In the genomic region with DNA sequence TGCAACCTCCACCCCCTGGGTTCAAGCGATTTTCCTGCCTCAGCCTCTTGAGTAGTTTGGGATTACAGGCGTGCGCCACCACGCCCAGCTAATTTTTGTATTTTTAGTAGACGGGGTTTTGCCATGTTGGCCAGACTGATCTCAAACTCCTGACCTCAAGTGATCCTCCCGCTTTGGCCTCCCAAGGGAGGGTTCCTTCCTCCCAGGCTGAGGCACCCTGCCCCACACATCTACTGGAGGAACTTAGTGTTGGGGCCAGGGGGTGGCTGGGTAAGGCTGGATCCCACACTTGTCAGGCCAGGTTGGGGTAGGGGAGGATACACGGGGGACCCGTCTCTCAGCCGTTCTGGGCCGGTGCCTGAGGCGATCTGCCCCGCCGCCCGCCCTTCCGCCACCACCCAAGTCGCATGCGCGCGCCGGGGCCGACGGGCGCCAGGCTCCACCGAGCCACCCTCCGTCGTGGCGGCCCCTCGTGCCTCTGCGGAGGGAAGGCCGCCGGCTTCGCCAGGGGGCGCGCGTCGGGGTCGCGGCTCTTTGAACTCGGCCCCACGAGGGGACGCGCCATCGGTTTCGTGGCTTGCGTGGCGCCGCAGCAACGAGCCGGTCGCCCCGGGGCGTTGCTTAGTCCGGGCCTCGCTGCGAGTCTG, we compare ENCODE assay signal across 8 cellular contexts. TPM values are rescaled to one million over a fixed set of nuclear protein-coding genes. Genes with fewer than 3 reads are reported as not detected.
DNase-seq lines count a peak whose midpoint lies in the region; ATAC-seq and TF ChIP-seq lines count a peak whose summit lies in the region.

No MANE protein-coding gene starts in this region.

- H3K9me3 ChIP-seq in upper lobe of right lung: no peaks in the 10 kb centered on the region

- no peak for TF ChIP-seq CTCF in upper lobe of right lung (IDR thresholded peaks at IDR 0.05)

- no peaks in the 10 kb centered on the region for H3K36me3 ChIP-seq in upper lobe of right lung

- H3K4me3 ChIP-seq in upper lobe of right lung: peak overlapping the region; percentile 64

- ATAC-seq in GM19438 (IDR thresholded peaks at IDR 0.05; ENCODE audit: low read depth, unreplicated experiment) (peak; percentile 15), HG03457 (IDR thresholded peaks at IDR 0.05; ENCODE audit: unreplicated experiment) (peak; percentile 13), upper lobe of right lung (peak; percentile 61)

- peaks cover 13% of the 10 kb centered on the region for H3K4me1 ChIP-seq in upper lobe of right lung

- intact Hi-C loops in upper lobe of right lung (cut with DNase I): loop anchor here (10.0 kb wide), 1 partner anchor 129 kb away; the partner anchor contains the start of gene PPP1R1B

- H3K27me3 ChIP-seq in upper lobe of right lung: no peaks in the 10 kb centered on the region

- peak overlapping the region; percentile 98 for H3K27ac ChIP-seq in upper lobe of right lung

- DNase-seq in NCI-H1694 treated with DMSO at 0.1 percent for 48 hours (lab: John Stamatoyannopoulos, UW) (peak; percentile 60), NCI-H1694 (lab: John Stamatoyannopoulos, UW) (no peak), T-helper 1 cell (peak in 4 of 5 donors; percentile 56 to 70 (median 60)), midbrain (lab: John Stamatoyannopoulos, UW) (peak; percentile 51), upper lobe of right lung (no peak)
- DNase-seq in effector CD8-positive, alpha-beta T cell (lab: John Stamatoyannopoulos, UW): peak; percentile 73

RNA-seq across cellular contexts. Expression of gene GRB7, which starts 15.9 kb away (rescaled TPM):
- total RNA-seq in upper lobe of right lung: 25.0 TPM

RNA-seq across cellular contexts. Expression of gene MIEN1, which starts 23.3 kb away (rescaled TPM):
- total RNA-seq in upper lobe of right lung: 48.5 TPM

RNA-seq across cellular contexts. Expression of gene ERBB2, which starts 53.8 kb away (rescaled TPM):
- 97.5 TPM for total RNA-seq in upper lobe of right lung

Comparison
In these comparisons a context has a peak if more than half of its experiments do, and no peak if none do; other contexts are left out.
1. DNase-seq: peak in NCI-H1694 treated with DMSO at 0.1 percent for 48 hours (single experiment), T-helper 1 cell (4 of 5), effector CD8-positive, alpha-beta T cell (single experiment) and midbrain (single experiment); none in NCI-H1694 (single experiment) and upper lobe of right lung (single experiment).
2. Peak in every context shown above with its lines, with median percentiles within 50 percentile points of each other: ATAC-seq.